In the genomic region with DNA sequence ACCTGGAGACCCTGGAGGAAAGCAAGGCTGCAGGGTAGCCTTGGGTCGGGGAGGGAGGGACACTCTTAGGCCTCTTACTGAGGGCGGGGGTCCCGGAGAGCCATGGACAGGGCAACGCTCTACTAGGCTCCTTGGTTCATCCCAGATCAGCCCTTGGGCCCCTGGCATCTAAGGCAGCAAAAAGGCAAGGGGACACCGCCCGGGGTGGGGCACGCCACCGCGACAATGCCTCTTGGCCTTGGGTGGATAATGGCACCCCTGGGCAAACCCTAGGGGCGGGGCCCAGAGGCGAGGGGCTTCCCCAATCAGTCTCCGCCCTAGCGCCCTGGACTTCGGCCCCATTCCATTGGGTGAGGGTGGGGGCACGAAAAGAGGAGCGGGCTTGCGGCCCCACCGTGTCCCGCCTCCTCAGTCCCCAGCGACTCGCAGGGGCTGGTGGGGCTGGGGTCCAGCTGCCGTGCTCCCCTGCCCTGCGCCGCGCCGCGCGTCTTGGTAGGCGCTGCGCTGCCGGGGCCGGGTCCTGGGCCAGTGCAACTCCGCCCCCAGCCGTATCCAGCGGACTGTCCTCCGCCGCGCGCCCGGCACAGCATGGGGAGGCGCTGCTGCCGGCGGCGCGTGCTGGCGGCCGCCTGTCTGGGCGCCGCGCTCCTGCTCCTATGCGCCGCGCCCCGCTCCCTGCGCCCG, we compare ENCODE assay signal across 1 cellular context.
TF ChIP-seq lines count a peak whose summit lies in the region.

Gene CHST13 (plus strand): TSS at position 411 of the 684 bp plus-strand sequence. CDS start 178 bp downstream, at position 589.

TF ChIP-seq in HepG2, 621 proteins besides CTCF, POLR2A, EP300 and RAD21 (continued from another document and continues in another):
- no peak for TF ChIP-seq ZBTB26 (CRISPR knock-in tag; IDR thresholded peaks at IDR 0.05; ENCODE audit: borderline replicate concordance)
- no peak for TF ChIP-seq NONO (IDR thresholded peaks at IDR 0.05)
- TF ChIP-seq NONO (CRISPR knock-in tag; conservative IDR thresholded peaks at IDR 0.05) = 0 out of 2 replicates have a peak, but pooled peaks have one; percentile 39
- TF ChIP-seq THAP9 (CRISPR knock-in tag; IDR thresholded peaks at IDR 0.05; ENCODE audit: borderline replicate concordance) = peak; percentile 81
- TF ChIP-seq SMARCC2 (IDR thresholded peaks at IDR 0.05) = no peak
- TF ChIP-seq FOXJ3 (CRISPR knock-in tag; IDR thresholded peaks at IDR 0.05; ENCODE audit: borderline replicate concordance) = 0 out of 2 replicates have a peak, but pooled peaks have one; percentile 31
- no peak for TF ChIP-seq U2AF1 (optimal IDR thresholded peaks at IDR 0.05; ENCODE audit: low read depth, low read length)
- peak; percentile 62; the same call in 1 of the 2 replicates for TF ChIP-seq FOXC1 (CRISPR knock-in tag; IDR thresholded peaks at IDR 0.05; ENCODE audit: borderline replicate concordance)
- TF ChIP-seq GATAD2A (CRISPR knock-in tag; IDR thresholded peaks at IDR 0.05) = peak; percentile 72
- peak; percentile 29 for TF ChIP-seq RBM39 (IDR thresholded peaks at IDR 0.05; ENCODE audit: low read depth, low read length, poor library complexity, severe bottlenecking)
- TF ChIP-seq ASH2L (IDR thresholded peaks at IDR 0.05; ENCODE audit: insufficient read length, low read depth, low read length) = peak; percentile 53
- TF ChIP-seq, protein P1, sequence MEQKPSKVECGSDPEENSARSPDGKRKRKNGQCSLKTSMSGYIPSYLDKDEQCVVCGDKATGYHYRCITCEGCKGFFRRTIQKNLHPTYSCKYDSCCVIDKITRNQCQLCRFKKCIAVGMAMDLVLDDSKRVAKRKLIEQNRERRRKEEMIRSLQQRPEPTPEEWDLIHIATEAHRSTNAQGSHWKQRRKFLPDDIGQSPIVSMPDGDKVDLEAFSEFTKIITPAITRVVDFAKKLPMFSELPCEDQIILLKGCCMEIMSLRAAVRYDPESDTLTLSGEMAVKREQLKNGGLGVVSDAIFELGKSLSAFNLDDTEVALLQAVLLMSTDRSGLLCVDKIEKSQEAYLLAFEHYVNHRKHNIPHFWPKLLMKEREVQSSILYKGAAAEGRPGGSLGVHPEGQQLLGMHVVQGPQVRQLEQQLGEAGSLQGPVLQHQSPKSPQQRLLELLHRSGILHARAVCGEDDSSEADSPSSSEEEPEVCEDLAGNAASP (CRISPR knock-in tag; IDR thresholded peaks at IDR 0.05; ENCODE audit: borderline replicate concordance) = peak; percentile 54
- no peak for TF ChIP-seq ATF7 (IDR thresholded peaks at IDR 0.05)
- 0 out of 2 replicates have a peak, but pooled peaks have one; percentile 18 for TF ChIP-seq ATF7 (CRISPR knock-in tag; IDR thresholded peaks at IDR 0.05)
- TF ChIP-seq ZNF777 (CRISPR knock-in tag; IDR thresholded peaks at IDR 0.05) = peak; percentile 72
- TF ChIP-seq, protein P2, sequence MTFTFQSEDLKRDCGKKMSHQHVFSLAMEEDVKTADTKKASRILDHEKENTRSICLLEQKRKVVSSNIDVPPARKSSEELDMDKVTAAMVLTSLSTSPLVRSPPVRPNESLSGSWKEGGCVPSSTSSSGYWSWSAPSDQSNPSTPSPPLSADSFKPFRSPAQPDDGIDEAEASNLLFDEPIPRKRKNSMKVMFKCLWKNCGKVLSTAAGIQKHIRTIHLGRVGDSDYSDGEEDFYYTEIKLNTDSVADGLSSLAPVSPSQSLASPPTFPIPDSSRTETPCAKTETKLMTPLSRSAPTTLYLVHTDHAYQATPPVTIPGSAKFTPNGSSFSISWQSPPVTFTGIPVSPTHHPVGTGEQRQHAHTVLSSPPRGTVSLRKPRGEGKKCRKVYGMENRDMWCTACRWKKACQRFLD (CRISPR knock-in tag; IDR thresholded peaks at IDR 0.05; ENCODE audit: borderline replicate concordance) = 0 out of 2 replicates have a peak, but pooled peaks have one; percentile 86
- no peak for TF ChIP-seq TIGD3 (CRISPR knock-in tag; IDR thresholded peaks at IDR 0.05; ENCODE audit: borderline replicate concordance)
- TF ChIP-seq ZSCAN25 (CRISPR knock-in tag; IDR thresholded peaks at IDR 0.05) = peak; percentile 82; the same call in 1 of the 2 replicates
- peak; percentile 64 for TF ChIP-seq GABPB1 (CRISPR knock-in tag; IDR thresholded peaks at IDR 0.05)
- no peak for TF ChIP-seq ZNF7 (CRISPR knock-in tag; IDR thresholded peaks at IDR 0.05)
- TF ChIP-seq XBP1 (CRISPR knock-in tag; IDR thresholded peaks at IDR 0.05) = peak; percentile 66; the same call in 1 of the 2 replicates
- TF ChIP-seq ZNF747 (CRISPR knock-in tag; IDR thresholded peaks at IDR 0.05; ENCODE audit: borderline replicate concordance) = 0 out of 2 replicates have a peak, but pooled peaks have one; percentile 0
- peak; percentile 68; the same call in 1 of the 2 replicates for TF ChIP-seq E2F1 (CRISPR knock-in tag; IDR thresholded peaks at IDR 0.05)
- TF ChIP-seq REXO4 (CRISPR knock-in tag; IDR thresholded peaks at IDR 0.05; ENCODE audit: borderline replicate concordance) = no peak
- TF ChIP-seq KDM3A (CRISPR knock-in tag; IDR thresholded peaks at IDR 0.05; ENCODE audit: low read depth) = peak; percentile 92
- TF ChIP-seq ZBTB25 (CRISPR knock-in tag; IDR thresholded peaks at IDR 0.05) = no peak
- peak; percentile 65 for TF ChIP-seq BCL6 (CRISPR knock-in tag; IDR thresholded peaks at IDR 0.05)
- peak; percentile 51; the same call in 1 of the 2 replicates for TF ChIP-seq DR1 (CRISPR knock-in tag; IDR thresholded peaks at IDR 0.05)
- TF ChIP-seq, protein P3, sequence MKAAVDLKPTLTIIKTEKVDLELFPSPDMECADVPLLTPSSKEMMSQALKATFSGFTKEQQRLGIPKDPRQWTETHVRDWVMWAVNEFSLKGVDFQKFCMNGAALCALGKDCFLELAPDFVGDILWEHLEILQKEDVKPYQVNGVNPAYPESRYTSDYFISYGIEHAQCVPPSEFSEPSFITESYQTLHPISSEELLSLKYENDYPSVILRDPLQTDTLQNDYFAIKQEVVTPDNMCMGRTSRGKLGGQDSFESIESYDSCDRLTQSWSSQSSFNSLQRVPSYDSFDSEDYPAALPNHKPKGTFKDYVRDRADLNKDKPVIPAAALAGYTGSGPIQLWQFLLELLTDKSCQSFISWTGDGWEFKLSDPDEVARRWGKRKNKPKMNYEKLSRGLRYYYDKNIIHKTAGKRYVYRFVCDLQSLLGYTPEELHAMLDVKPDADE (CRISPR knock-in tag; IDR thresholded peaks at IDR 0.05) = peak; percentile 65; the same call in 1 of the 2 replicates
- 0 out of 2 replicates have a peak, but pooled peaks have one; percentile 55 for TF ChIP-seq ZMAT3 (CRISPR knock-in tag; conservative IDR thresholded peaks at IDR 0.05)
- TF ChIP-seq TAF1 (CRISPR knock-in tag; IDR thresholded peaks at IDR 0.05) = peak; percentile 61
- TF ChIP-seq ZNF557 (CRISPR knock-in tag; IDR thresholded peaks at IDR 0.05) = 0 out of 2 replicates have a peak, but pooled peaks have one; percentile 31
- no peak for TF ChIP-seq ZNF543 (CRISPR knock-in tag; IDR thresholded peaks at IDR 0.05)
- TF ChIP-seq ZNF441 (CRISPR knock-in tag; IDR thresholded peaks at IDR 0.05; ENCODE audit: borderline replicate concordance) = peak; percentile 50; the same call in 1 of the 2 replicates
- TF ChIP-seq SIX1 (CRISPR knock-in tag; IDR thresholded peaks at IDR 0.05; ENCODE audit: borderline replicate concordance) = no peak; the same call in 1 of the 2 replicates
- TF ChIP-seq HNRNPLL (IDR thresholded peaks at IDR 0.05; ENCODE audit: low read depth, low read length, poor library complexity, severe bottlenecking) = peak; percentile 85
- peak; percentile 18; the same call in 1 of the 2 replicates for TF ChIP-seq FOXO1 (CRISPR knock-in tag; IDR thresholded peaks at IDR 0.05)
- TF ChIP-seq ZFY (CRISPR knock-in tag; IDR thresholded peaks at IDR 0.05) = peak; percentile 75
- peak; percentile 52 for TF ChIP-seq BHLHE40 (IDR thresholded peaks at IDR 0.05; ENCODE audit: low read length)
- peak; percentile 57; the same call in 1 of the 2 replicates for TF ChIP-seq SMAD3 (CRISPR knock-in tag; IDR thresholded peaks at IDR 0.05)
- peak; percentile 16; the same call in 1 of the 2 replicates for TF ChIP-seq ELF1 (CRISPR knock-in tag; IDR thresholded peaks at IDR 0.05)
- no peak for TF ChIP-seq ZMYM3 (CRISPR knock-in tag; IDR thresholded peaks at IDR 0.05)
- TF ChIP-seq ZBTB10 (CRISPR knock-in tag; IDR thresholded peaks at IDR 0.05; ENCODE audit: borderline replicate concordance) = peak; percentile 52; the same call in 1 of the 2 replicates
- no peak for TF ChIP-seq RCOR2 (CRISPR knock-in tag; IDR thresholded peaks at IDR 0.05)
- peak; percentile 89 for TF ChIP-seq SKI (IDR thresholded peaks at IDR 0.05; ENCODE audit: partially characterized antibody)
- 0 out of 2 replicates have a peak, but pooled peaks have one; percentile 41 for TF ChIP-seq MIXL1 (CRISPR knock-in tag; IDR thresholded peaks at IDR 0.05)
